8 cellular contexts compared by ENCODE assay signal in the genomic region with DNA sequence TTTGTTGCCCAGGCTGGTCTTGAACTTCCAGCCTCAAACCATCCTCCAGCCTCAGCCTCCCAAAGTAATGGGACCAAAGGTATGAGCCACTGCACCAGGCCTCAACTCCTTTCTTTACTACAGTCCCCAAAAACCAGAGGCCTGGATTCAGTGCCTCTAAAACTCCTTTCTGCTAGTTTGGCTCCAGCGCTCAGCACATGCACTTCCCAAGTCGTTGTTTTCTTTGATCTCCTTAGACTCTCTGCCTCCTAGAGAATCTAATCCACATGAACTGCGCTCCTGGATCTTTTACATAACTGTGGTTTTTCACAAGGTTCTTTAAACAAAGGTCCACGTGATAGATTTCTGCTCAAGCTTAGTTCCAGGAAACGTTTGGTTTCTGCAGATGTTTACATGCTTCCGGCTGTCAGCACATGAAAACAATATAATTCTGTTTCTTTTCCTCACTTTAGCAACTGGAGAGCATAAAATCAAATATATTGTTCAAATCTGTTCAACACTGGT.
DNase-seq lines count a peak whose midpoint lies in the region; ATAC-seq lines count a peak whose summit lies in the region.

No MANE protein-coding gene starts in this region.

- H3K27ac ChIP-seq in urinary bladder (ENCODE audit: low read depth): peak overlapping the region; percentile 84

- no peaks in the 10 kb centered on the region for H3K36me3 ChIP-seq in urinary bladder (ENCODE audit: insufficient read depth)

- no peak overlapping the region for H3K4me3 ChIP-seq in urinary bladder (ENCODE audit: low read depth, low read length)

- DNase-seq in amniotic epithelial cell (ENCODE audit: low read depth) (peak; percentile 97), left lobe of liver (ENCODE audit: low spot score) (no peak), NCI-H2081 (lab: John Stamatoyannopoulos, UW) (no peak), D341Med (ENCODE audit: low spot score) (no peak), NCI-H510A (lab: John Stamatoyannopoulos, UW) (no peak)

- H3K4me1 ChIP-seq in urinary bladder (ENCODE audit: insufficient read depth): peaks cover 5% of the 10 kb centered on the region

- WGBS in urinary bladder: 16% methylated on average over 6 of the region's 6 CpGs

- peak; percentile 60 for ATAC-seq in GM19025 (IDR thresholded peaks at IDR 0.05; ENCODE audit: low read depth, unreplicated experiment)
- peak; percentile 79 for ATAC-seq in HG03280 (IDR thresholded peaks at IDR 0.05; ENCODE audit: unreplicated experiment)
- peak; percentile 74 for ATAC-seq in left lobe of liver
